In the genomic region with DNA sequence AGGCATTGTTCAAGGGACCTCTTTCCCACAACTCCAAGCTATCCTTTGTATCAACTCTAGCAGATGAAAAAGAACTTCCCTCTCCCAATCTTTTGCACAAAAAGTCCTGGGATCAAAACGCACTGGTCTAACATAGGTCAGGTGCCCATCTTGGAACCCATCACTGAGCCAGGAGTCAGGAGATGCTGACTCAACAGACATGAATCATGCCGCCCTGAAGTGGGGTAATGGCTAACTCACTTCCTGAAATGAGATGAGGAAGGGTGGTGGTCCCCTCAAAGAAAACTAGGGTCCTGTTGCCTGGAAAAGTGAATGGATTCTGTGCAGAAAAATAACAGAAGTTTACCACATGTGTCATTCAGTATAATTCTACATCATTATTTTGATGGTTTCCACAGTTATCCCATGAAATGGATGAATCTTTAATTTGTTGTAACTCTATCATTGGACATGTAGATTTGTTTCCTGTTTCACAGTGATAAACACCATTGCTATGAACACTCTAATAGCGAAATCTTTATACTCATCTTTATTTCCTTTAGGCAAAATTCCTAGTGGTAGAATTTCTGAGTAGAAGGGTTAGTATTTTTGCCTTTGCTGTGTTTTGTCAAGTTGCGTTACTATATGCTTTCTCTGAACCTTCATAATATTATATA, we compare ENCODE assay signal across 1 cellular context.
TF ChIP-seq lines count a peak whose summit lies in the region.

No MANE protein-coding gene starts in this region.

TF ChIP-seq in H1, 55 proteins besides CTCF, POLR2A, EP300 and RAD21:
- TF ChIP-seq SIX5 (IDR thresholded peaks at IDR 0.05; ENCODE audit: low read depth, low read length) = no peak
- no peak for TF ChIP-seq SRF (IDR thresholded peaks at IDR 0.05; ENCODE audit: low read depth, low read length)
- TF ChIP-seq SIN3A (conservative IDR thresholded peaks at IDR 0.05 in 1 of 2, IDR thresholded peaks at IDR 0.05 in 1 of 2; ENCODE audit: low read depth in 1 of 2, low read length in 2 of 2) = no peak
- no peak for TF ChIP-seq TAF7 (optimal IDR thresholded peaks at IDR 0.05; ENCODE audit: borderline replicate concordance, low read depth, low read length)
- TF ChIP-seq YY1 (IDR thresholded peaks at IDR 0.05; ENCODE audit: low read depth, low read length) = no peak
- no peak for TF ChIP-seq EZH2 (IDR thresholded peaks at IDR 0.05; ENCODE audit: low read depth, low read length, severe bottlenecking)
- TF ChIP-seq MAFK (IDR thresholded peaks at IDR 0.05; ENCODE audit: low read depth, low read length) = peak; percentile 8; the same call in 1 of the 2 replicates
